25 cellular contexts compared by ENCODE assay signal in the genomic region with DNA sequence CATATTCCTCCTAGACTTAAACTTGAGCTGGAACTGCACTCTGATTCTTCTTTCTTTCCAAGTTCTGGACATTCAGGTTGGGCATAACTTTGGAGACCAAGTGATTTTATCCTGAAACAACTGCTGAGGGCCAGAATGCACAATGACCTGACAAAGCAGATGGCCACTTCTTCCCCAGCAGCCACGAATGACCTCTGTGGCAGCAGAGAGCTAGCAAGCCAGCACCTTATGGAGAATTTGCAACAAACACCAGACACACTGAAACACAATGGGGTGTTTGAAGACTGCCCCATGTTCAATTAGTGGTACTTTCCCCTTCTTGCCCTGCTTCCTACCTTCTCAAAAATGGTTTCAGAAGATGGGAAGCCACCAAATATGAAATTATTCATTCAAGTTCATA.
"Had no signal": no experiment of that assay in that cellular context is flagged by ENCODE, and none has a peak within 500 bp of the region (broad histone marks: within the 10 kb centered on the region; RNA-seq: fewer than 3 reads in every experiment).

No MANE protein-coding gene starts in this region.

- H3K4me1 ChIP-seq: breast epithelium, uterus had no signal

- H3K4me3 Mint-ChIP-seq: activated CD4-positive, alpha-beta T cell treated with anti-CD3 and anti-CD28 coated beads, Interleukin-2, amount 10 ng/mL, durations not matched to agents 7 days and 5 days; stimulated activated naive CD8-positive, alpha-beta T cell treated with anti-CD3 and anti-CD28 coated beads, Interleukin-15, Interleukin-2, amounts not matched to agents 100 ng/mL and 50 ng/mL, for 24 hours; T-helper 2 cell treated with Interferon-gamma antibody and Interleukin-4, amounts not matched to agents 5 μg/mL and 100 μg/mL, for 36 hours had no signal

- FAIRE-seq: kidney had no signal

- ATAC-seq: activated CD4-positive, CD25-positive, alpha-beta regulatory T cell treated with anti-CD3 and anti-CD28 coated beads, Interleukin-2, amount 50 U/mL, for 24 hours; esophagus mucosa; gastrocnemius medialis; left lobe of liver; right cardiac atrium had no signal

- H3K27ac Mint-ChIP-seq: activated CD4-positive, alpha-beta T cell treated with anti-CD3 and anti-CD28 coated beads, Interleukin-2, amount 10 ng/mL, durations not matched to agents 7 days and 5 days; progenitor cell of endocrine pancreas; stimulated activated naive CD8-positive, alpha-beta T cell treated with anti-CD3 and anti-CD28 coated beads, Interleukin-15, Interleukin-2, amounts not matched to agents 100 ng/mL and 50 ng/mL, for 24 hours; T-helper 2 cell treated with Interferon-gamma antibody and Interleukin-4, amounts not matched to agents 5 μg/mL and 100 μg/mL, for 36 hours had no signal

- H3K4me3 ChIP-seq: ascending aorta, breast epithelium, coronary artery, gastrocnemius medialis, lung, skin epidermis, tibial nerve, uterus had no signal

- H3K9me3 Mint-ChIP-seq: activated CD4-positive, alpha-beta T cell treated with anti-CD3 and anti-CD28 coated beads, Interleukin-2, amount 10 ng/mL, durations not matched to agents 7 days and 5 days; stimulated activated naive CD8-positive, alpha-beta T cell treated with anti-CD3 and anti-CD28 coated beads, Interleukin-15, Interleukin-2, amounts not matched to agents 100 ng/mL and 50 ng/mL, for 24 hours; T-helper 2 cell treated with Interferon-gamma antibody and Interleukin-4, amounts not matched to agents 5 μg/mL and 100 μg/mL, for 36 hours had no signal

- DNase-seq: activated CD4-positive, alpha-beta T cell treated with anti-CD3 and anti-CD28 coated beads, Interleukin-2, amount 10 ng/mL, durations not matched to agents 7 days and 5 days; activated CD8-positive, alpha-beta memory T cell treated with anti-CD3 and anti-CD28 coated beads for 24 hours; activated CD8-positive, alpha-beta memory T cell treated with anti-CD3 and anti-CD28 coated beads, Interleukin-2, amount 50 U/mL, for 48 hours; activated effector memory CD4-positive, alpha-beta T cell treated with Interleukin-2 at 50 U/mL for 16 hours; activated naive CD4-positive, alpha-beta T cell treated with anti-CD3 and anti-CD28 coated beads, Interleukin-2, amount 50 U/mL, for 16 hours; activated T-cell treated with anti-CD3 and anti-CD28 coated beads, Interleukin-2, amount 50 U/mL, for 48 hours; gastrocnemius medialis; head of caudate nucleus; kidney; right cardiac atrium; stimulated activated CD4-positive, alpha-beta T cell treated with anti-CD3 and anti-CD28 coated beads, Interleukin-15, amount 100 ng/mL, for 24 hours; stimulated activated CD4-positive, alpha-beta T cell treated with anti-CD3 and anti-CD28 coated beads, Interleukin-2, amount 100 ng/mL, for 48 hours; uterus had no signal

- H3K27me3 ChIP-seq: ascending aorta, breast epithelium, gastrocnemius medialis, tibial nerve, uterus had no signal

- H3K9me3 ChIP-seq: ascending aorta, breast epithelium, gastrocnemius medialis, tibial nerve, uterus had no signal

- H3K36me3 ChIP-seq: ascending aorta, breast epithelium, gastrocnemius medialis, tibial nerve, uterus had no signal

- H3K27me3 Mint-ChIP-seq: progenitor cell of endocrine pancreas had no signal

- H3K27ac ChIP-seq: ascending aorta, breast epithelium, coronary artery, gastrocnemius medialis, skin epidermis, tibial nerve, uterus had no signal
